Comparison of ENCODE assay signal across 2 cellular contexts in the genomic region with DNA sequence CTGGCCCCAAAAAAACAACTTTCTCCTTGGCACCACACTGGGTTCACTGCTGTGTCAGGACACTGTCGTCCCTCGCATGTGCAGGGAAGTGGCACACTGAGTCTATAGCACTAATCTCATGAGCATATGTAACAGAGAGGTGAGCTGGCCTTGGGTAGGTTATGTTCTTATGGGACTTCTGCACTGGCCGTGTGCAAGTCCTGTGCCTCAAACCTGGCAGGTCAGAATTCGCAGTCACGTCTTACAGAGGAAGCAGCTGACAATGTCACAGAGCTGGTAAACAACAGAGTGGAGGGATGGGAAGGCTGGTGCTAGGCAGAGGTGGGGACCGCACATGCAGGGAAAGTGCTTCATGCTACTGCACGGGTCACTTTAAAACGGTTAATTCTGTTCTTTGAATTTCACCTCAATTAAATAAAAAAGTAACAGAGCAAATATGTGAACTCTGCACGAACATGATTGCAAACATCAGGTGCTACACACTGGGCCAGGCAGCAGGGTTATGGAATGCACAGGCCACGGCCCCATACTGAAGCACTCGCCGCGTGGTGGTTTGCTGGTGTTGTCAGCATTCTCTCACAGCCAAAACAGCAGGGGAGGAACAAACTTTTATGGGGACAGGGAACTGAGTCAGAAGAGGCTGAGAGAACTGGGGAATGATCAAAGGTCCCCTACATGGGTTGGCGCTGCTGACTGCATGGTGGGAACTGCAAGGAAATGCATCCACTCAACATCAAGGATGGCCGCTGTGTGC.
TF ChIP-seq lines count a peak whose summit lies in the region.

No MANE protein-coding gene starts in this region.

TF ChIP-seq in HepG2, 621 proteins besides CTCF, POLR2A, EP300 and RAD21 (continued from another document):
- TF ChIP-seq ZNF282 (IDR thresholded peaks at IDR 0.05; ENCODE audit: partially characterized antibody), result no peak
- TF ChIP-seq, protein P1, sequence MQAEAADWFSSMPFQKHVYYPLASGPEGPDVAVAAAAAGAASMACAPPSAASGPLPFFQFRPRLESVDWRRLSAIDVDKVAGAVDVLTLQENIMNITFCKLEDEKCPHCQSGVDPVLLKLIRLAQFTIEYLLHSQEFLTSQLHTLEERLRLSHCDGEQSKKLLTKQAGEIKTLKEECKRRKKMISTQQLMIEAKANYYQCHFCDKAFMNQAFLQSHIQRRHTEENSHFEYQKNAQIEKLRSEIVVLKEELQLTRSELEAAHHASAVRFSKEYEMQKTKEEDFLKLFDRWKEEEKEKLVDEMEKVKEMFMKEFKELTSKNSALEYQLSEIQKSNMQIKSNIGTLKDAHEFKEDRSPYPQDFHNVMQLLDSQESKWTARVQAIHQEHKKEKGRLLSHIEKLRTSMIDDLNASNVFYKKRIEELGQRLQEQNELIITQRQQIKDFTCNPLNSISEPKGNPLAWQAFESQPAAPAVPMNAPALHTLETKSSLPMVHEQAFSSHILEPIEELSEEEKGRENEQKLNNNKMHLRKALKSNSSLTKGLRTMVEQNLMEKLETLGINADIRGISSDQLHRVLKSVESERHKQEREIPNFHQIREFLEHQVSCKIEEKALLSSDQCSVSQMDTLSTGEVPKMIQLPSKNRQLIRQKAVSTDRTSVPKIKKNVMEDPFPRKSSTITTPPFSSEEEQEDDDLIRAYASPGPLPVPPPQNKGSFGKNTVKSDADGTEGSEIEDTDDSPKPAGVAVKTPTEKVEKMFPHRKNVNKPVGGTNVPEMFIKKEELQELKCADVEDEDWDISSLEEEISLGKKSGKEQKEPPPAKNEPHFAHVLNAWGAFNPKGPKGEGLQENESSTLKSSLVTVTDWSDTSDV (CRISPR knock-in tag; IDR thresholded peaks at IDR 0.05), result no peak

TF ChIP-seq in WTC11, 78 proteins besides CTCF, POLR2A, EP300 and RAD21:
- TF ChIP-seq, protein P2, sequence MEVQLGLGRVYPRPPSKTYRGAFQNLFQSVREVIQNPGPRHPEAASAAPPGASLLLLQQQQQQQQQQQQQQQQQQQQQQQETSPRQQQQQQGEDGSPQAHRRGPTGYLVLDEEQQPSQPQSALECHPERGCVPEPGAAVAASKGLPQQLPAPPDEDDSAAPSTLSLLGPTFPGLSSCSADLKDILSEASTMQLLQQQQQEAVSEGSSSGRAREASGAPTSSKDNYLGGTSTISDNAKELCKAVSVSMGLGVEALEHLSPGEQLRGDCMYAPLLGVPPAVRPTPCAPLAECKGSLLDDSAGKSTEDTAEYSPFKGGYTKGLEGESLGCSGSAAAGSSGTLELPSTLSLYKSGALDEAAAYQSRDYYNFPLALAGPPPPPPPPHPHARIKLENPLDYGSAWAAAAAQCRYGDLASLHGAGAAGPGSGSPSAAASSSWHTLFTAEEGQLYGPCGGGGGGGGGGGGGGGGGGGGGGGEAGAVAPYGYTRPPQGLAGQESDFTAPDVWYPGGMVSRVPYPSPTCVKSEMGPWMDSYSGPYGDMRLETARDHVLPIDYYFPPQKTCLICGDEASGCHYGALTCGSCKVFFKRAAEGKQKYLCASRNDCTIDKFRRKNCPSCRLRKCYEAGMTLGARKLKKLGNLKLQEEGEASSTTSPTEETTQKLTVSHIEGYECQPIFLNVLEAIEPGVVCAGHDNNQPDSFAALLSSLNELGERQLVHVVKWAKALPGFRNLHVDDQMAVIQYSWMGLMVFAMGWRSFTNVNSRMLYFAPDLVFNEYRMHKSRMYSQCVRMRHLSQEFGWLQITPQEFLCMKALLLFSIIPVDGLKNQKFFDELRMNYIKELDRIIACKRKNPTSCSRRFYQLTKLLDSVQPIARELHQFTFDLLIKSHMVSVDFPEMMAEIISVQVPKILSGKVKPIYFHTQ (CRISPR knock-in tag; IDR thresholded peaks at IDR 0.05), result no peak
- TF ChIP-seq, protein P3, sequence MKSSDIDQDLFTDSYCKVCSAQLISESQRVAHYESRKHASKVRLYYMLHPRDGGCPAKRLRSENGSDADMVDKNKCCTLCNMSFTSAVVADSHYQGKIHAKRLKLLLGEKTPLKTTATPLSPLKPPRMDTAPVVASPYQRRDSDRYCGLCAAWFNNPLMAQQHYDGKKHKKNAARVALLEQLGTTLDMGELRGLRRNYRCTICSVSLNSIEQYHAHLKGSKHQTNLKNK (CRISPR knock-in tag; IDR thresholded peaks at IDR 0.05), result no peak
- TF ChIP-seq JAZF1 (CRISPR knock-in tag; IDR thresholded peaks at IDR 0.05), result no peak
- TF ChIP-seq E2F4 (CRISPR knock-in tag; IDR thresholded peaks at IDR 0.05; ENCODE audit: borderline replicate concordance, low read depth), result no peak
- no peak for TF ChIP-seq GABPB1 (CRISPR knock-in tag; IDR thresholded peaks at IDR 0.05)
- no peak for TF ChIP-seq CDX4 (CRISPR knock-in tag; IDR thresholded peaks at IDR 0.05; ENCODE audit: borderline replicate concordance)
- no peak for TF ChIP-seq CREB1 (CRISPR knock-in tag; IDR thresholded peaks at IDR 0.05)
- TF ChIP-seq NFATC4 (CRISPR knock-in tag; IDR thresholded peaks at IDR 0.05), result no peak
- TF ChIP-seq ZNF281 (CRISPR knock-in tag; IDR thresholded peaks at IDR 0.05), result no peak
- TF ChIP-seq TEAD1 (CRISPR knock-in tag; IDR thresholded peaks at IDR 0.05), result no peak
- no peak for TF ChIP-seq NR2C2 (CRISPR knock-in tag; IDR thresholded peaks at IDR 0.05)
- no peak for TF ChIP-seq ZNF263 (CRISPR knock-in tag; IDR thresholded peaks at IDR 0.05; ENCODE audit: low read depth)
- TF ChIP-seq, protein P4, sequence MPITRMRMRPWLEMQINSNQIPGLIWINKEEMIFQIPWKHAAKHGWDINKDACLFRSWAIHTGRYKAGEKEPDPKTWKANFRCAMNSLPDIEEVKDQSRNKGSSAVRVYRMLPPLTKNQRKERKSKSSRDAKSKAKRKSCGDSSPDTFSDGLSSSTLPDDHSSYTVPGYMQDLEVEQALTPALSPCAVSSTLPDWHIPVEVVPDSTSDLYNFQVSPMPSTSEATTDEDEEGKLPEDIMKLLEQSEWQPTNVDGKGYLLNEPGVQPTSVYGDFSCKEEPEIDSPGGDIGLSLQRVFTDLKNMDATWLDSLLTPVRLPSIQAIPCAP (CRISPR knock-in tag; IDR thresholded peaks at IDR 0.05), result no peak
- TF ChIP-seq KAT7 (CRISPR knock-in tag; IDR thresholded peaks at IDR 0.05; ENCODE audit: borderline replicate concordance), result no peak
- TF ChIP-seq, protein P5, sequence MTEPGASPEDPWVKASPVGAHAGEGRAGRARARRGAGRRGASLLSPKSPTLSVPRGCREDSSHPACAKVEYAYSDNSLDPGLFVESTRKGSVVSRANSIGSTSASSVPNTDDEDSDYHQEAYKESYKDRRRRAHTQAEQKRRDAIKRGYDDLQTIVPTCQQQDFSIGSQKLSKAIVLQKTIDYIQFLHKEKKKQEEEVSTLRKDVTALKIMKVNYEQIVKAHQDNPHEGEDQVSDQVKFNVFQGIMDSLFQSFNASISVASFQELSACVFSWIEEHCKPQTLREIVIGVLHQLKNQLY (CRISPR knock-in tag; IDR thresholded peaks at IDR 0.05), result no peak
- TF ChIP-seq, protein P6, sequence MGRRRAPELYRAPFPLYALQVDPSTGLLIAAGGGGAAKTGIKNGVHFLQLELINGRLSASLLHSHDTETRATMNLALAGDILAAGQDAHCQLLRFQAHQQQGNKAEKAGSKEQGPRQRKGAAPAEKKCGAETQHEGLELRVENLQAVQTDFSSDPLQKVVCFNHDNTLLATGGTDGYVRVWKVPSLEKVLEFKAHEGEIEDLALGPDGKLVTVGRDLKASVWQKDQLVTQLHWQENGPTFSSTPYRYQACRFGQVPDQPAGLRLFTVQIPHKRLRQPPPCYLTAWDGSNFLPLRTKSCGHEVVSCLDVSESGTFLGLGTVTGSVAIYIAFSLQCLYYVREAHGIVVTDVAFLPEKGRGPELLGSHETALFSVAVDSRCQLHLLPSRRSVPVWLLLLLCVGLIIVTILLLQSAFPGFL (CRISPR knock-in tag; IDR thresholded peaks at IDR 0.05; ENCODE audit: borderline replicate concordance), result no peak
- TF ChIP-seq, protein P7, sequence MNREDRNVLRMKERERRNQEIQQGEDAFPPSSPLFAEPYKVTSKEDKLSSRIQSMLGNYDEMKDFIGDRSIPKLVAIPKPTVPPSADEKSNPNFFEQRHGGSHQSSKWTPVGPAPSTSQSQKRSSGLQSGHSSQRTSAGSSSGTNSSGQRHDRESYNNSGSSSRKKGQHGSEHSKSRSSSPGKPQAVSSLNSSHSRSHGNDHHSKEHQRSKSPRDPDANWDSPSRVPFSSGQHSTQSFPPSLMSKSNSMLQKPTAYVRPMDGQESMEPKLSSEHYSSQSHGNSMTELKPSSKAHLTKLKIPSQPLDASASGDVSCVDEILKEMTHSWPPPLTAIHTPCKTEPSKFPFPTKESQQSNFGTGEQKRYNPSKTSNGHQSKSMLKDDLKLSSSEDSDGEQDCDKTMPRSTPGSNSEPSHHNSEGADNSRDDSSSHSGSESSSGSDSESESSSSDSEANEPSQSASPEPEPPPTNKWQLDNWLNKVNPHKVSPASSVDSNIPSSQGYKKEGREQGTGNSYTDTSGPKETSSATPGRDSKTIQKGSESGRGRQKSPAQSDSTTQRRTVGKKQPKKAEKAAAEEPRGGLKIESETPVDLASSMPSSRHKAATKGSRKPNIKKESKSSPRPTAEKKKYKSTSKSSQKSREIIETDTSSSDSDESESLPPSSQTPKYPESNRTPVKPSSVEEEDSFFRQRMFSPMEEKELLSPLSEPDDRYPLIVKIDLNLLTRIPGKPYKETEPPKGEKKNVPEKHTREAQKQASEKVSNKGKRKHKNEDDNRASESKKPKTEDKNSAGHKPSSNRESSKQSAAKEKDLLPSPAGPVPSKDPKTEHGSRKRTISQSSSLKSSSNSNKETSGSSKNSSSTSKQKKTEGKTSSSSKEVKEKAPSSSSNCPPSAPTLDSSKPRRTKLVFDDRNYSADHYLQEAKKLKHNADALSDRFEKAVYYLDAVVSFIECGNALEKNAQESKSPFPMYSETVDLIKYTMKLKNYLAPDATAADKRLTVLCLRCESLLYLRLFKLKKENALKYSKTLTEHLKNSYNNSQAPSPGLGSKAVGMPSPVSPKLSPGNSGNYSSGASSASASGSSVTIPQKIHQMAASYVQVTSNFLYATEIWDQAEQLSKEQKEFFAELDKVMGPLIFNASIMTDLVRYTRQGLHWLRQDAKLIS (CRISPR knock-in tag; IDR thresholded peaks at IDR 0.05; ENCODE audit: borderline replicate concordance), result no peak
- no peak for TF ChIP-seq TCF7 (CRISPR knock-in tag; IDR thresholded peaks at IDR 0.05; ENCODE audit: low read depth)
- no peak for TF ChIP-seq ARID4B (CRISPR knock-in tag; IDR thresholded peaks at IDR 0.05; ENCODE audit: borderline replicate concordance)
